In the genomic region with DNA sequence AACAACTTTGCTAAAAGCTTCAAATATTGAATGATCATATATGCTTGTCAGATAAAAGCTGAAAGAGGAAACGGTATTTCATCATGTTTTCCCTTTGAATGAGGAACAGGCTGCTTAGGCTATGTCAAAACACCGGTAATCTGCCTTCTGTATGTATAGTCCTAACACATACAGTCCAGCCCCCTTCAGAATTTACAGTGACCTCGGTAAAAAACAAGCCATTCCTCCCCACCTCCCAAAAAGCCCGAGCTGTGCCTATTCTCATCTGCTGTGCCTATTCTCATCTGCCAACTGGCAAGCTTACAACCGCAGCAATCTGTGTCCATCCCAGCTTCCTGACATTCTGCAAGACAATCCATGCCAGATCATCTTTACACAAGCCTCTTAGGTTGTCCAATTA, we compare ENCODE assay signal across 19 cellular contexts. TPM values are rescaled to one million over a fixed set of nuclear protein-coding genes. Genes with fewer than 3 reads are reported as not detected.
DNase-seq lines count a peak whose midpoint lies in the region; ATAC-seq and TF ChIP-seq lines count a peak whose summit lies in the region.
"Had no signal": no experiment of that assay in that cellular context is flagged by ENCODE, and none has a peak within 500 bp of the region (broad histone marks: within the 10 kb centered on the region; RNA-seq: fewer than 3 reads in every experiment).

No MANE protein-coding gene starts in this region.

- DNase-seq in activated CD4-positive, alpha-beta T cell treated with anti-CD3 and anti-CD28 coated beads, Interleukin-2, amount 10 ng/mL, durations not matched to agents 7 days and 5 days = no peak
- no peak for DNase-seq in activated CD4-positive, alpha-beta T cell treated with anti-CD3 and anti-CD28 coated beads, Interleukin-2, amount 50 U/mL, for 1 hour
- DNase-seq in OCI-LY7 (ENCODE audit: low spot score) (peak; percentile 42), glutamatergic neuron (no peak), upper lobe of right lung (no peak), COLO668 (lab: John Stamatoyannopoulos, UW; ENCODE audit: unreplicated experiment) (no peak), nucleus accumbens (lab: John Stamatoyannopoulos, UW) (no peak), RPMI8226 (no peak)
- DNase-seq: activated CD4-positive, alpha-beta T cell treated with anti-CD3 and anti-CD28 coated beads for 36 hours; activated CD8-positive, alpha-beta memory T cell treated with anti-CD3 and anti-CD28 coated beads, Interleukin-2, amount 50 U/mL, for 4 hours; activated naive CD4-positive, alpha-beta T cell treated with anti-CD3 and anti-CD28 coated beads, Interleukin-2, amount 10 ng/mL, durations not matched to agents 7 days and 5 days; CD4-positive, CD25-positive, alpha-beta regulatory T cell; lower lobe of right lung; natural killer cell; NCI-H1417; NCI-H510A treated with DMSO at 0.1 percent for 48 hours; stimulated activated naive CD8-positive, alpha-beta T cell treated with anti-CD3 and anti-CD28 coated beads, Interleukin-15, amount 100 ng/mL, for 72 hours had no signal

- no peaks in the 10 kb centered on the region for H3K27me3 Mint-ChIP-seq in activated CD4-positive, alpha-beta T cell treated with anti-CD3 and anti-CD28 coated beads, Interleukin-2, amount 10 ng/mL, durations not matched to agents 7 days and 5 days
- H3K27me3 Mint-ChIP-seq in glutamatergic neuron (ENCODE audit: unreplicated experiment) = no peaks in the 10 kb centered on the region
- H3K27me3 Mint-ChIP-seq: activated CD4-positive, alpha-beta T cell treated with anti-CD3 and anti-CD28 coated beads for 36 hours; activated naive CD4-positive, alpha-beta T cell treated with anti-CD3 and anti-CD28 coated beads, Interleukin-2, amount 10 ng/mL, durations not matched to agents 7 days and 5 days; stimulated activated naive CD8-positive, alpha-beta T cell treated with anti-CD3 and anti-CD28 coated beads, Interleukin-15, amount 100 ng/mL, for 72 hours had no signal

- H3K4me3 Mint-ChIP-seq in activated CD4-positive, alpha-beta T cell treated with anti-CD3 and anti-CD28 coated beads, Interleukin-2, amount 10 ng/mL, durations not matched to agents 7 days and 5 days = no peak overlapping the region
- H3K4me3 Mint-ChIP-seq in glutamatergic neuron (ENCODE audit: unreplicated experiment) = no peak overlapping the region
- H3K4me3 Mint-ChIP-seq: activated CD4-positive, alpha-beta T cell treated with anti-CD3 and anti-CD28 coated beads for 36 hours; activated naive CD4-positive, alpha-beta T cell treated with anti-CD3 and anti-CD28 coated beads, Interleukin-2, amount 10 ng/mL, durations not matched to agents 7 days and 5 days; CD4-positive, CD25-positive, alpha-beta regulatory T cell; natural killer cell; stimulated activated naive CD8-positive, alpha-beta T cell treated with anti-CD3 and anti-CD28 coated beads, Interleukin-15, amount 100 ng/mL, for 72 hours had no signal

- H3K9me3 ChIP-seq in OCI-LY7 (ENCODE audit: low read length) (no peaks in the 10 kb centered on the region), upper lobe of right lung (no peaks in the 10 kb centered on the region)
- H3K9me3 ChIP-seq: A549, lower lobe of right lung had no signal

- no peaks in the 10 kb centered on the region for H3K9me3 Mint-ChIP-seq in activated CD4-positive, alpha-beta T cell treated with anti-CD3 and anti-CD28 coated beads, Interleukin-2, amount 10 ng/mL, durations not matched to agents 7 days and 5 days
- H3K9me3 Mint-ChIP-seq in glutamatergic neuron (ENCODE audit: unreplicated experiment) = no peaks in the 10 kb centered on the region
- H3K9me3 Mint-ChIP-seq: activated naive CD4-positive, alpha-beta T cell treated with anti-CD3 and anti-CD28 coated beads, Interleukin-2, amount 10 ng/mL, durations not matched to agents 7 days and 5 days; CD4-positive, CD25-positive, alpha-beta regulatory T cell; natural killer cell; stimulated activated naive CD8-positive, alpha-beta T cell treated with anti-CD3 and anti-CD28 coated beads, Interleukin-15, amount 100 ng/mL, for 72 hours had no signal

- H3K36me3 Mint-ChIP-seq in activated CD4-positive, alpha-beta T cell treated with anti-CD3 and anti-CD28 coated beads, Interleukin-2, amount 10 ng/mL, durations not matched to agents 7 days and 5 days (ENCODE audit: low read depth) = no peaks in the 10 kb centered on the region
- H3K36me3 Mint-ChIP-seq in glutamatergic neuron (ENCODE audit: unreplicated experiment) = no peaks in the 10 kb centered on the region
- H3K36me3 Mint-ChIP-seq: CD4-positive, CD25-positive, alpha-beta regulatory T cell; natural killer cell had no signal

- peak overlapping the region; percentile 12 for H3K27ac Mint-ChIP-seq in activated CD4-positive, alpha-beta T cell treated with anti-CD3 and anti-CD28 coated beads, Interleukin-2, amount 10 ng/mL, durations not matched to agents 7 days and 5 days
- H3K27ac Mint-ChIP-seq in glutamatergic neuron (ENCODE audit: unreplicated experiment) = peak overlapping the region; percentile 63
- H3K27ac Mint-ChIP-seq: activated CD4-positive, alpha-beta T cell treated with anti-CD3 and anti-CD28 coated beads for 36 hours; activated naive CD4-positive, alpha-beta T cell treated with anti-CD3 and anti-CD28 coated beads, Interleukin-2, amount 10 ng/mL, durations not matched to agents 7 days and 5 days; CD4-positive, CD25-positive, alpha-beta regulatory T cell; natural killer cell; stimulated activated naive CD8-positive, alpha-beta T cell treated with anti-CD3 and anti-CD28 coated beads, Interleukin-15, amount 100 ng/mL, for 72 hours had no signal

- POLR2A ChIA-PET in activated CD4-positive, alpha-beta T cell treated with anti-CD3 and anti-CD28 coated beads, Interleukin-2, amount 10 ng/mL, durations not matched to agents 7 days and 5 days (lab: Charles Lee) = no interaction called here
- POLR2A ChIA-PET in OCI-LY7 (lab: Charles Lee) = interaction anchor here (0.5 to 2.4 kb wide), 4 partner anchors 9 to 375 kb away, joined by 3 to 10 read pairs (median 4); no protein-coding TSS in a partner anchor

- H3K79me2 ChIP-seq in OCI-LY7 (ENCODE audit: insufficient read depth, low read depth, low read length) = no peaks in the 10 kb centered on the region

- CTCF ChIA-PET in activated CD4-positive, alpha-beta T cell treated with anti-CD3 and anti-CD28 coated beads, Interleukin-2, amount 10 ng/mL, durations not matched to agents 7 days and 5 days (lab: Charles Lee) = interaction anchor here (1.1 to 1.4 kb wide), 2 partner anchors 13 to 53 kb away, joined by 3 read pairs; no protein-coding TSS in a partner anchor
- CTCF ChIA-PET in OCI-LY7 (lab: Charles Lee; ENCODE audit: unreplicated experiment) = interaction anchor here (1.1 kb wide), 1 partner anchor 53 kb away, joined by 3 read pairs; a partner anchor contains a TSS

- peak overlapping the region; percentile 14; the same call in 1 of the 2 replicates for H3K4me2 ChIP-seq in OCI-LY7 (ENCODE audit: low read length)
- H3K4me2 ChIP-seq: A549 had no signal

- ATAC-seq in upper lobe of right lung = peak; percentile 56
- ATAC-seq: A549; activated CD4-positive, alpha-beta T cell treated with anti-CD3 and anti-CD28 coated beads for 36 hours; natural killer cell; stimulated activated naive CD8-positive, alpha-beta T cell treated with anti-CD3 and anti-CD28 coated beads, Interleukin-15, amount 100 ng/mL, for 72 hours had no signal

- peaks cover 39% of the 10 kb centered on the region for H3K4me1 Mint-ChIP-seq in activated CD4-positive, alpha-beta T cell treated with anti-CD3 and anti-CD28 coated beads, Interleukin-2, amount 10 ng/mL, durations not matched to agents 7 days and 5 days
- peaks cover 18% of the 10 kb centered on the region for H3K4me1 Mint-ChIP-seq in glutamatergic neuron (ENCODE audit: low read depth, unreplicated experiment)

- H3K36me3 ChIP-seq in OCI-LY7 (ENCODE audit: insufficient read depth, low read length) (no peaks in the 10 kb centered on the region), upper lobe of right lung (no peaks in the 10 kb centered on the region)

- H3K4me3 ChIP-seq in OCI-LY7 (ENCODE audit: low read depth, low read length, poor library complexity, severe bottlenecking) (no peak overlapping the region), upper lobe of right lung (no peak overlapping the region)
- H3K4me3 ChIP-seq: A549, lower lobe of right lung had no signal

- H3K4me1 ChIP-seq in OCI-LY7 (ENCODE audit: insufficient read depth, low read length, poor library complexity, severe bottlenecking) (peaks cover 40% of the 10 kb centered on the region), upper lobe of right lung (no peaks in the 10 kb centered on the region)
- H3K4me1 ChIP-seq: A549 had no signal

- no TSS peak for BruUV-seq in OCI-LY7 (replicated peaks; lab: Mats Ljungman, UMichigan)

- no peaks in the 10 kb centered on the region for H3K9me2 ChIP-seq in OCI-LY7 (ENCODE audit: insufficient read depth, low read length)

- H3K27ac ChIP-seq in OCI-LY7 (ENCODE audit: low read depth, low read length, poor library complexity, severe bottlenecking) = no peak overlapping the region
- H3K27ac ChIP-seq in upper lobe of right lung = no peak overlapping the region
- H3K27ac ChIP-seq: A549, epithelial cell of prostate, lower lobe of right lung had no signal

- intact Hi-C loops in OCI-LY7 (cut with micrococcal nuclease; ENCODE audit: unreplicated experiment) (no loop called here), upper lobe of right lung (cut with DNase I) (no loop called here)

- H3K27me3 ChIP-seq in upper lobe of right lung = no peaks in the 10 kb centered on the region

- H4K20me1 ChIP-seq in OCI-LY7 (ENCODE audit: insufficient read depth, low read length) = no peaks in the 10 kb centered on the region

- TF ChIP-seq CTCF in OCI-LY7 (conservative IDR thresholded peaks at IDR 0.05; ENCODE audit: low read length) (no peak), glutamatergic neuron (IDR thresholded peaks at IDR 0.05; ENCODE audit: partially characterized antibody, unreplicated experiment) (no peak), upper lobe of right lung (IDR thresholded peaks at IDR 0.05) (no peak)

- no peak overlapping the region for H2AFZ ChIP-seq in OCI-LY7 (ENCODE audit: low read length)

RNA-seq across cellular contexts. Expression of a gene that starts 26.8 kb away (rescaled TPM):
- total RNA-seq in activated CD4-positive, alpha-beta T cell treated with anti-CD3 and anti-CD28 coated beads, Interleukin-2, amount 10 ng/mL, durations not matched to agents 7 days and 5 days = 10 to 100 TPM; 25.9 to 30.9 TPM
- total RNA-seq in OCI-LY7 (2014; rRNA removed; shearing (Covaris generic)) = 117 and 123 TPM in 2 replicates
- total RNA-seq in OCI-LY7 (2022) = 243 and 265 TPM in 2 replicates
- total RNA-seq in glutamatergic neuron (ENCODE audit: unreplicated experiment) = 31.5 TPM
- total RNA-seq in upper lobe of right lung = 42.7 TPM

RNA-seq across cellular contexts. Expression of a gene that starts 32.8 kb away (rescaled TPM):
- total RNA-seq in activated CD4-positive, alpha-beta T cell treated with anti-CD3 and anti-CD28 coated beads, Interleukin-2, amount 10 ng/mL, durations not matched to agents 7 days and 5 days = 1 to 10 TPM; 8.8 TPM
- total RNA-seq in OCI-LY7 (2014; rRNA removed; shearing (Covaris generic)) = 6.2 and 6.5 TPM in 2 replicates
- total RNA-seq in OCI-LY7 (2022) = 12.9 and 17.6 TPM in 2 replicates
- total RNA-seq in glutamatergic neuron (ENCODE audit: unreplicated experiment) = 14.7 TPM
- 44.0 TPM for total RNA-seq in upper lobe of right lung

RNA-seq across cellular contexts. Expression of a gene that starts 53.7 kb away (rescaled TPM):
- total RNA-seq in activated CD4-positive, alpha-beta T cell treated with anti-CD3 and anti-CD28 coated beads, Interleukin-2, amount 10 ng/mL, durations not matched to agents 7 days and 5 days = 1 to 10 TPM; 3.3 to 4.8 TPM
- total RNA-seq in OCI-LY7 (2014; rRNA removed; shearing (Covaris generic)) = 2.2 and 2.4 TPM in 2 replicates
- total RNA-seq in OCI-LY7 (2022) (4.8 and 7.0 TPM in 2 replicates), glutamatergic neuron (ENCODE audit: unreplicated experiment) (31.9 TPM), upper lobe of right lung (20.2 TPM)
